1 cellular context compared by ENCODE assay signal in genomic region chr2:54120950-54121349, GRCh38.
TF ChIP-seq lines count a peak whose summit lies in the region.

No MANE protein-coding gene starts in this region.

TF ChIP-seq in HepG2, 621 proteins besides CTCF, POLR2A, EP300 and RAD21:
- TF ChIP-seq, protein P1, sequence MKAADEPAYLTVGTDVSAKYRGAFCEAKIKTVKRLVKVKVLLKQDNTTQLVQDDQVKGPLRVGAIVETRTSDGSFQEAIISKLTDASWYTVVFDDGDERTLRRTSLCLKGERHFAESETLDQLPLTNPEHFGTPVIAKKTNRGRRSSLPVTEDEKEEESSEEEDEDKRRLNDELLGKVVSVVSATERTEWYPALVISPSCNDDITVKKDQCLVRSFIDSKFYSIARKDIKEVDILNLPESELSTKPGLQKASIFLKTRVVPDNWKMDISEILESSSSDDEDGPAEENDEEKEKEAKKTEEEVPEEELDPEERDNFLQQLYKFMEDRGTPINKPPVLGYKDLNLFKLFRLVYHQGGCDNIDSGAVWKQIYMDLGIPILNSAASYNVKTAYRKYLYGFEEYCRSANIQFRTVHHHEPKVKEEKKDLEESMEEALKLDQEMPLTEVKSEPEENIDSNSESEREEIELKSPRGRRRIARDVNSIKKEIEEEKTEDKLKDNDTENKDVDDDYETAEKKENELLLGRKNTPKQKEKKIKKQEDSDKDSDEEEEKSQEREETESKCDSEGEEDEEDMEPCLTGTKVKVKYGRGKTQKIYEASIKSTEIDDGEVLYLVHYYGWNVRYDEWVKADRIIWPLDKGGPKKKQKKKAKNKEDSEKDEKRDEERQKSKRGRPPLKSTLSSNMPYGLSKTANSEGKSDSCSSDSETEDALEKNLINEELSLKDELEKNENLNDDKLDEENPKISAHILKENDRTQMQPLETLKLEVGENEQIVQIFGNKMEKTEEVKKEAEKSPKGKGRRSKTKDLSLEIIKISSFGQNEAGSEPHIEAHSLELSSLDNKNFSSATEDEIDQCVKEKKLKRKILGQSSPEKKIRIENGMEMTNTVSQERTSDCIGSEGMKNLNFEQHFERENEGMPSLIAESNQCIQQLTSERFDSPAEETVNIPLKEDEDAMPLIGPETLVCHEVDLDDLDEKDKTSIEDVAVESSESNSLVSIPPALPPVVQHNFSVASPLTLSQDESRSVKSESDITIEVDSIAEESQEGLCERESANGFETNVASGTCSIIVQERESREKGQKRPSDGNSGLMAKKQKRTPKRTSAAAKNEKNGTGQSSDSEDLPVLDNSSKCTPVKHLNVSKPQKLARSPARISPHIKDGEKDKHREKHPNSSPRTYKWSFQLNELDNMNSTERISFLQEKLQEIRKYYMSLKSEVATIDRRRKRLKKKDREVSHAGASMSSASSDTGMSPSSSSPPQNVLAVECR (CRISPR knock-in tag; IDR thresholded peaks at IDR 0.05; ENCODE audit: borderline replicate concordance) = no peak
- TF ChIP-seq TP53 (CRISPR knock-in tag; conservative IDR thresholded peaks at IDR 0.05) = no peak
- TF ChIP-seq, protein P2, sequence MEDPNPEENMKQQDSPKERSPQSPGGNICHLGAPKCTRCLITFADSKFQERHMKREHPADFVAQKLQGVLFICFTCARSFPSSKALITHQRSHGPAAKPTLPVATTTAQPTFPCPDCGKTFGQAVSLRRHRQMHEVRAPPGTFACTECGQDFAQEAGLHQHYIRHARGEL (CRISPR knock-in tag; IDR thresholded peaks at IDR 0.05) = 0 out of 2 replicates have a peak, but pooled peaks have one; percentile 41
- 0 out of 2 replicates have a peak, but pooled peaks have one; percentile 34 for TF ChIP-seq CAMTA2 (CRISPR knock-in tag; IDR thresholded peaks at IDR 0.05; ENCODE audit: borderline replicate concordance)
TF ChIP-seq in HepG2: peak in this region for 2.
